Comparison of ENCODE assay signal across 20 cellular contexts in the genomic region with DNA sequence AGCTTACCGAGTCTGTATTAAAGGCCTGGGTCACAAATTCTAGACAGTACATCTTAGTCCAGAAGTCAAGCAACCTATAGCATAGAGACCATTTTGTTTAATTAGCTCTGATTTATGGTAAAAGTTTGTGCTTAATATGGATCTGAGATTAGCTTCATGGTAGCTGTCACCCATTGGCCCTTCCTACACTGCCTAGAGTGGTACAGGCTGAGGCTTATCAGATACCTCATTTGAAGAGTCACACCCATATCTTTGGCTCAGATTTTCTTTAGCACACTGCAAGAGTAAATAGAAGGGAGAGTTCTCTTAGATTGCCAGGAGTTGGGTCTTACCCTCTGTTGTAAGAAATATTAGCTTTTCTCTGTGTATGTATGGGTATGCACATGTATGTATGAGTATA. TPM values are rescaled to one million over a fixed set of nuclear protein-coding genes. Genes with fewer than 3 reads are reported as not detected.
A peak's percentile ranks its signal among the peaks of the same experiment; 100 is the strongest.
DNase-seq lines count a peak whose midpoint lies in the region; ATAC-seq, FAIRE-seq and TF ChIP-seq lines count a peak whose summit lies in the region.
"Had no signal": no experiment of that assay in that cellular context is flagged by ENCODE, and none has a peak within 500 bp of the region (broad histone marks: within the 10 kb centered on the region; RNA-seq: fewer than 3 reads in every experiment).

No MANE protein-coding gene starts in this region.

- peaks cover 37% of the 10 kb centered on the region for H3K36me3 Mint-ChIP-seq in brain
- H3K36me3 Mint-ChIP-seq: CD8-positive, alpha-beta memory T cell had no signal

- peaks cover 15% of the 10 kb centered on the region; the same call in 1 of the 2 replicates for H3K4me1 ChIP-seq in PC-3 (ENCODE audit: insufficient read depth, low read length)
- H3K4me1 ChIP-seq in kidney (ENCODE audit: control insufficient read depth in 1 of 2, insufficient read depth in 1 of 2, low read depth in 1 of 2, low read length in 2 of 2): peaks cover 0 to 2% of the 10 kb centered on the region in 2 donors

- H4K20me1 ChIP-seq in PC-3 (ENCODE audit: low read length): 0 out of 2 replicates have a peak, but pooled peaks cover 7% of the 10 kb centered on the region

- DNase-seq in PC-3 (no peak), kidney (no peak), H7 (no peak), GM13977 (ENCODE audit: low spot score) (no peak), Kasumi-1 (lab: John Stamatoyannopoulos, UW) (no peak)
- DNase-seq: CD8-positive, alpha-beta memory T cell; DMS53; EL; NCI-H1105 treated with DMSO at 0.1 percent for 48 hours; NCI-H1694; NCI-H2081 treated with DMSO at 0.1 percent for 48 hours; NCI-H446 treated with DMSO at 0.1 percent for 48 hours; NCI-H69; PC-9; SIG-M5 had no signal

- in situ Hi-C loops in GM13977 (cut with MboI; ENCODE audit: low pct_unique_long_range_greater_than_20kb, low sequenced_read_pairs, unreplicated experiment): no loop called here

- no peaks in the 10 kb centered on the region for H3K9me2 ChIP-seq in PC-3 (replicated peaks; ENCODE audit: low read length)

- no peaks in the 10 kb centered on the region for H3K9me3 ChIP-seq in PC-3 (ENCODE audit: low read length)
- no peaks in the 10 kb centered on the region for H3K9me3 ChIP-seq in kidney (ENCODE audit: control insufficient read depth in 1 of 2, low read length in 2 of 2)
- H3K9me3 ChIP-seq: BLaER1 treated with 17β-estradiol and CSF1 and Interleukin-3, amounts not matched to agents 10 nM and 100 nM had no signal

- POLR2A ChIA-PET in PC-3 (lab: Charles Lee; ENCODE audit: unreplicated experiment): no interaction called here

- 0 out of 2 replicates have a peak overlapping the region, but pooled peaks have one; percentile 1 for H3K4me2 ChIP-seq in PC-3 (ENCODE audit: low read length)
- H3K4me2 ChIP-seq: PC-9 had no signal

- H3K27me3 Mint-ChIP-seq in brain: peaks cover 26% of the 10 kb centered on the region

- H3K4me3 ChIP-seq in PC-3 (ENCODE audit: low read length) (no peak overlapping the region), kidney (ENCODE audit: low read length in 2 of 2) (peak overlapping the region; percentile 72 to 84), H7 (ENCODE audit: insufficient read depth, low read depth, low read length) (no peak overlapping the region)
- H3K4me3 ChIP-seq: BLaER1 treated with 17β-estradiol and CSF1 and Interleukin-3, amounts not matched to agents 10 nM and 100 nM; PC-9 had no signal

- H3K4me3 Mint-ChIP-seq in brain: peak overlapping the region in 3 of 5 experiments; percentile 86 to 92 (median 92)

- peaks cover 43% of the 10 kb centered on the region for H3K4me1 Mint-ChIP-seq in brain

- H3K36me3 ChIP-seq in PC-3 (ENCODE audit: low read depth, low read length) (no peaks in the 10 kb centered on the region), kidney (ENCODE audit: control insufficient read depth in 1 of 2, insufficient read depth in 2 of 2, low read length in 2 of 2) (no peaks in the 10 kb centered on the region), H7 (replicated peaks; ENCODE audit: control insufficient read depth, insufficient read depth, low read length) (no peaks in the 10 kb centered on the region)

- intact Hi-C loops in PC-3 (cut with micrococcal nuclease): no loop called here
- intact Hi-C loops in kidney (cut with DNase I): no loop called here

- no peak overlapping the region for H2AFZ ChIP-seq in PC-3 (ENCODE audit: low read length)
- H2AFZ ChIP-seq: PC-9 had no signal

- H3K9ac ChIP-seq in PC-3 (ENCODE audit: low read length) (no peak overlapping the region), kidney (ENCODE audit: low read length in 2 of 2) (peak overlapping the region in 1 of 2 donors; percentile 89)
- H3K9ac ChIP-seq: BLaER1 treated with 17β-estradiol and CSF1 and Interleukin-3, amounts not matched to agents 10 nM and 100 nM had no signal

- CTCF ChIA-PET in PC-3 (lab: Charles Lee): no interaction called here

- H3K27me3 ChIP-seq in PC-3 (ENCODE audit: low read length): no peaks in the 10 kb centered on the region
- peaks cover 6% of the 10 kb centered on the region; the same call in 1 of the 2 replicates for H3K27me3 ChIP-seq in H7 (ENCODE audit: control insufficient read depth, insufficient read depth, low read length)

- peak overlapping the region in 1 of 5 experiments; percentile 96 for H3K27ac Mint-ChIP-seq in brain
- H3K27ac Mint-ChIP-seq: CD8-positive, alpha-beta memory T cell had no signal

- peak overlapping the region; percentile 70; the same call in 1 of the 2 replicates for H3K27ac ChIP-seq in C4-2B
- H3K27ac ChIP-seq in PC-3 (ENCODE audit: low read length): no peak overlapping the region
- H3K27ac ChIP-seq in kidney (ENCODE audit: low read depth in 2 of 2, low read length in 2 of 2): peak overlapping the region; percentile 44 to 53
- H3K27ac ChIP-seq: BLaER1 treated with 17β-estradiol and CSF1 and Interleukin-3, amounts not matched to agents 10 nM and 100 nM; PC-9 had no signal

- no TSS peak for BruUV-seq in PC-3 (replicated peaks; lab: Mats Ljungman, UMichigan)

- TF ChIP-seq CTCF in C4-2B (conservative IDR thresholded peaks at IDR 0.05): no peak
- TF ChIP-seq CTCF in PC-3 (conservative IDR thresholded peaks at IDR 0.05; ENCODE audit: low read depth, low read length): no peak
- no peak for TF ChIP-seq CTCF in brain (conservative IDR thresholded peaks at IDR 0.05)
- no peak for TF ChIP-seq CTCF in kidney (IDR thresholded peaks at IDR 0.05; ENCODE audit: borderline replicate concordance, extremely low read depth, insufficient read depth)
- no peak for TF ChIP-seq CTCF in GM13977 (IDR thresholded peaks at IDR 0.05; ENCODE audit: extremely low read depth, insufficient read depth, missing control alignments)

- peaks cover 92% of the 10 kb centered on the region for H3K79me2 ChIP-seq in PC-3 (ENCODE audit: low read length)

- H3K9me3 Mint-ChIP-seq in brain: no peaks in the 10 kb centered on the region
- H3K9me3 Mint-ChIP-seq: CD8-positive, alpha-beta memory T cell had no signal

- no peak for ATAC-seq in PC-3
- ATAC-seq: SK-N-SH treated with all-trans-retinoic acid at 6 μM for 48 hours had no signal

- FAIRE-seq in kidney (lab: Jason Lieb, UNC): no peak
- FAIRE-seq: GM12892 had no signal

- no peaks in the 10 kb centered on the region for H3F3A ChIP-seq in PC-3 (ENCODE audit: low read length, unreplicated experiment)

RNA-seq across cellular contexts. Expression of a gene that starts 3.6 kb away (rescaled TPM):
- total RNA-seq in PC-3 (2014; rRNA removed) (70.4 and 98.9 TPM in 2 replicates), kidney (47.6 TPM)
- polyA plus RNA-seq in brain (ENCODE audit: insufficient read depth, low read depth, low replicate concordance) (7.2 TPM), kidney (ENCODE audit: insufficient read depth, low read depth, low replicate concordance) (131 TPM)
- 227 and 297 TPM in 2 replicates for total RNA-seq in H7 (2014; rRNA removed; shearing (Covaris generic))

Comparison
In these comparisons a context has a peak if more than half of its experiments do, and no peak if none do; other contexts are left out.
1. H3K4me3 ChIP-seq: peak in kidney (2 of 2); none in PC-3 (single experiment) and H7 (single experiment).